In genomic region chr18:25146113-25146512, GRCh38 we compare ENCODE assay signal across 23 cellular contexts.
DNase-seq lines count a peak whose midpoint lies in the region; ATAC-seq, FAIRE-seq and TF ChIP-seq lines count a peak whose summit lies in the region.
"Had no signal": no experiment of that assay in that cellular context is flagged by ENCODE, and none has a peak within 500 bp of the region (broad histone marks: within the 10 kb centered on the region; RNA-seq: fewer than 3 reads in every experiment).

No MANE protein-coding gene starts in this region.

- no TSS peak for BruUV-seq in IMR-90 (replicated peaks; lab: Mats Ljungman, UMichigan)
- no TSS peak for BruUV-seq in K562 (replicated peaks; lab: Mats Ljungman, UMichigan)

- H3K9me3 ChIP-seq in A549 = no peaks in the 10 kb centered on the region
- H3K9me3 ChIP-seq in IMR-90 (ENCODE audit: control insufficient read depth, insufficient read depth, low read length) = no peaks in the 10 kb centered on the region
- no peaks in the 10 kb centered on the region for H3K9me3 ChIP-seq in K562 (replicated peaks; ENCODE audit: control insufficient read depth, insufficient read depth, low read depth, low read length)
- H3K9me3 ChIP-seq: BLaER1 treated with 17β-estradiol and CSF1 and Interleukin-3, amounts not matched to agents 10 nM and 100 nM; Caco-2 had no signal

- H4K8ac ChIP-seq in IMR-90 (ENCODE audit: low read depth in 2 of 2, low read length in 2 of 2) = no peak overlapping the region

- H3K27me3 ChIP-seq in IMR-90 (ENCODE audit: control insufficient read depth, insufficient read depth, low read length) (no peaks in the 10 kb centered on the region), K562 (ENCODE audit: control insufficient read depth in 2 of 2, insufficient read depth in 2 of 2, low read length in 2 of 2) (no peaks in the 10 kb centered on the region)
- H3K27me3 ChIP-seq: BLaER1 treated with 17β-estradiol and CSF1 and Interleukin-3, amounts not matched to agents 10 nM and 100 nM had no signal

- H4K20me1 ChIP-seq in IMR-90 (ENCODE audit: insufficient read depth, low read length) (no peaks in the 10 kb centered on the region), K562 (replicated peaks; ENCODE audit: control insufficient read depth, insufficient read depth, low read length) (no peaks in the 10 kb centered on the region)
- H4K20me1 ChIP-seq: BLaER1 treated with 17β-estradiol and CSF1 and Interleukin-3, amounts not matched to agents 10 nM and 100 nM had no signal

- H3K4ac ChIP-seq in IMR-90 (ENCODE audit: low read depth, low read length) = no peak overlapping the region

- no peak overlapping the region for H2BK5ac ChIP-seq in IMR-90 (ENCODE audit: low read depth, low read length, poor library complexity, severe bottlenecking)

- H3K9me1 ChIP-seq in IMR-90 (ENCODE audit: insufficient read depth, low read length) (0 out of 2 replicates have a peak, but pooled peaks cover 3% of the 10 kb centered on the region), K562 (ENCODE audit: control insufficient read depth, insufficient read depth, low read length) (no peaks in the 10 kb centered on the region)

- H4K5ac ChIP-seq in IMR-90 (ENCODE audit: low read depth, low read length) = no peak overlapping the region

- no peak for TF ChIP-seq EP300 in A549 (IDR thresholded peaks at IDR 0.05)
- TF ChIP-seq EP300 in K562 (IDR thresholded peaks at IDR 0.05; ENCODE audit: low read length) = no peak

- H3K36me3 ChIP-seq in IMR-90 (ENCODE audit: control insufficient read depth, insufficient read depth, low read length) (peaks cover 3% of the 10 kb centered on the region), K562 (ENCODE audit: control insufficient read depth, insufficient read depth, low read length) (no peaks in the 10 kb centered on the region)
- H3K36me3 ChIP-seq: BLaER1 treated with 17β-estradiol and CSF1 and Interleukin-3, amounts not matched to agents 10 nM and 100 nM had no signal

- in situ Hi-C loops in IMR-90 (cut with MboI; ENCODE audit: low sequenced_read_pairs) (no loop called here), K562 (cut with MboI) (no loop called here)

- POLR2A ChIA-PET in A549 (lab: Yijun Ruan, JAX) = no interaction called here
- POLR2A ChIA-PET in IMR-90 (lab: Charles Lee; ENCODE audit: unreplicated experiment) = no interaction called here
- POLR2A ChIA-PET in K562 (lab: Yijun Ruan, JAX) = interaction anchor here (0.7 kb wide), 1 partner anchor 22 kb away, joined by 3 read pairs; no protein-coding TSS in a partner anchor

- H3K23ac ChIP-seq in IMR-90 (ENCODE audit: low read depth, low read length) = no peak overlapping the region

- TF ChIP-seq CTCF in A549 (IDR thresholded peaks at IDR 0.05) (no peak), IMR-90 (conservative IDR thresholded peaks at IDR 0.05; ENCODE audit: low read depth, low read length) (no peak), K562 (IDR thresholded peaks at IDR 0.05 in 2 of 3, conservative IDR thresholded peaks at IDR 0.05 in 1 of 3; ENCODE audit: insufficient read depth in 2 of 3, low read depth in 1 of 3, low read length in 3 of 3) (no peak)

- no peak overlapping the region for H2BK120ac ChIP-seq in IMR-90 (ENCODE audit: low read depth, low read length)

- intact Hi-C loops in IMR-90 (cut with micrococcal nuclease) (no loop called here), K562 (cut with micrococcal nuclease) (no loop called here)

- H3K9ac ChIP-seq in IMR-90 (ENCODE audit: low read depth, low read length) = no peak overlapping the region
- no peak overlapping the region for H3K9ac ChIP-seq in K562 (ENCODE audit: insufficient read depth in 1 of 2, low read depth in 2 of 2, low read length in 2 of 2)
- H3K9ac ChIP-seq: BLaER1 treated with 17β-estradiol and CSF1 and Interleukin-3, amounts not matched to agents 10 nM and 100 nM had no signal

- H3K4me2 ChIP-seq in A549 (no peak overlapping the region), IMR-90 (ENCODE audit: low read depth, low read length) (no peak overlapping the region), K562 (ENCODE audit: insufficient read depth, low read length) (no peak overlapping the region)
- H3K4me2 ChIP-seq: BLaER1 treated with 17β-estradiol and CSF1 and Interleukin-3, amounts not matched to agents 10 nM and 100 nM had no signal

- no peak overlapping the region for H2AK9ac ChIP-seq in IMR-90 (replicated peaks; ENCODE audit: low read depth, low read length, poor library complexity)

- no peak overlapping the region for H2AFZ ChIP-seq in IMR-90 (replicated peaks; ENCODE audit: low read length, poor library complexity)
- no peak overlapping the region for H2AFZ ChIP-seq in K562 (ENCODE audit: low read depth, low read length)

- H3K4me1 ChIP-seq in A549 (no peaks in the 10 kb centered on the region), IMR-90 (ENCODE audit: control insufficient read depth, insufficient read depth, low read length) (peaks cover 4% of the 10 kb centered on the region; the same call in 1 of the 2 replicates), K562 (replicated peaks in 1 of 2; ENCODE audit: control insufficient read depth in 2 of 2, insufficient read depth in 2 of 2, low read length in 2 of 2) (no peaks in the 10 kb centered on the region)
- H3K4me1 ChIP-seq: Caco-2 had no signal

- ATAC-seq in A549 (no peak), IMR-90 (ENCODE audit: low read depth) (no peak), K562 (no peak), GM18505 (IDR thresholded peaks at IDR 0.05; ENCODE audit: unreplicated experiment) (no peak)
- ATAC-seq: CD8-positive, alpha-beta T cell; GM12878 had no signal

- no peak overlapping the region for H3K18ac ChIP-seq in IMR-90 (ENCODE audit: low read depth, low read length)

- no peak for TF ChIP-seq POLR2A in A549 (IDR thresholded peaks at IDR 0.05; ENCODE audit: low read length)
- TF ChIP-seq POLR2A in IMR-90 (IDR thresholded peaks at IDR 0.05; ENCODE audit: low read depth, low read length) = no peak
- no peak for TF ChIP-seq POLR2A in K562 (conservative IDR thresholded peaks at IDR 0.05)
- no peak for TF ChIP-seq POLR2A in GM18505 (IDR thresholded peaks at IDR 0.05; ENCODE audit: borderline replicate concordance, extremely low read depth, insufficient read depth, insufficient read length)

- no peak overlapping the region for H2AK5ac ChIP-seq in IMR-90 (ENCODE audit: low read depth, low read length)

- no peak overlapping the region for H3K27ac ChIP-seq in A549
- H3K27ac ChIP-seq in IMR-90 (ENCODE audit: insufficient read depth, low read length) = no peak overlapping the region
- no peak overlapping the region for H3K27ac ChIP-seq in K562 (ENCODE audit: extremely low read depth, low read depth, low read length)
- H3K27ac ChIP-seq: BLaER1 treated with 17β-estradiol and CSF1 and Interleukin-3, amounts not matched to agents 10 nM and 100 nM; C4-2B had no signal

- peaks cover 0 to 17% of the 10 kb centered on the region in 2 experiments; a peak in 3 of 4 replicates for H3K79me1 ChIP-seq in IMR-90 (ENCODE audit: low read depth in 1 of 2, low read length in 2 of 2)

- no peak overlapping the region for H4K91ac ChIP-seq in IMR-90 (ENCODE audit: insufficient read depth, low read depth, low read length)

- no peak overlapping the region for H2BK15ac ChIP-seq in IMR-90 (ENCODE audit: low read depth, low read length)

- dilution Hi-C loops in IMR-90 (cut with HindIII; ENCODE audit: low sequenced_read_pairs, unreplicated experiment) = no loop called here

- DNase-seq in A549 (ENCODE audit: low read depth in 1 of 2, low spot score in 1 of 2) (no peak), IMR-90 (no peak), K562 (ENCODE audit: extremely low read depth in 1 of 4, low spot score in 3 of 4) (no peak), NCI-H1092 treated with DMSO at 0.1 percent for 48 hours (lab: John Stamatoyannopoulos, UW) (no peak), D341Med (ENCODE audit: low spot score) (no peak)
- DNase-seq: 8988T; AML-193; Caco-2; Calu3; CD4-positive, alpha-beta T cell; CD8-positive, alpha-beta T cell; DMS 273 treated with DMSO at 0.1 percent for 48 hours; DMS153; DMS53; DMS79; DND-41; EL; GDM1 had no signal

- H2BK20ac ChIP-seq in IMR-90 (ENCODE audit: low read depth, low read length) = no peak overlapping the region

- TF ChIP-seq RAD21 in A549 (conservative IDR thresholded peaks at IDR 0.05 in 1 of 2, IDR thresholded peaks at IDR 0.05 in 1 of 2) = no peak
- TF ChIP-seq RAD21 in IMR-90 (IDR thresholded peaks at IDR 0.05; ENCODE audit: low read length) = no peak
- no peak for TF ChIP-seq RAD21 in K562 (CRISPR knock-in tag; conservative IDR thresholded peaks at IDR 0.05 in 1 of 2, IDR thresholded peaks at IDR 0.05 in 1 of 2)

- H3K4me3 ChIP-seq in A549 (no peak overlapping the region), IMR-90 (ENCODE audit: insufficient read depth, low read depth, low read length) (no peak overlapping the region), K562 (no peak overlapping the region)
- H3K4me3 ChIP-seq: BLaER1 treated with 17β-estradiol and CSF1 and Interleukin-3, amounts not matched to agents 10 nM and 100 nM; GM12878 had no signal

- FAIRE-seq in A549 (lab: Jason Lieb, UNC) (no peak), K562 (lab: Jason Lieb, UNC) (no peak)
- FAIRE-seq: A204.1 had no signal

- no peaks in the 10 kb centered on the region for H3K79me2 ChIP-seq in K562 (ENCODE audit: control insufficient read depth, insufficient read depth, low read length)

- CTCF ChIA-PET in A549 (lab: Yijun Ruan, JAX) = no interaction called here
- CTCF ChIA-PET in IMR-90 (lab: Yijun Ruan, JAX) = interaction anchor here (0.6 kb wide), 1 partner anchor 31 kb away, joined by 3 read pairs; no protein-coding TSS in a partner anchor
- CTCF ChIA-PET in K562 (lab: Yijun Ruan, JAX; ENCODE audit: low intra/inter-chr PET ratio) = no interaction called here

- no peak overlapping the region for H3K56ac ChIP-seq in IMR-90 (ENCODE audit: extremely low read depth, insufficient read depth, low read length)

- no peak overlapping the region for H3K14ac ChIP-seq in IMR-90 (replicated peaks; ENCODE audit: low read depth, low read length)

TF ChIP-seq in A549, 52 proteins besides CTCF, POLR2A, EP300 and RAD21:
- TF ChIP-seq MAFK (IDR thresholded peaks at IDR 0.05; ENCODE audit: partially characterized antibody) = peak; percentile 22
- no peak for TF ChIP-seq POLR2AphosphoS2 (conservative IDR thresholded peaks at IDR 0.05; ENCODE audit: low read length)
TF ChIP-seq in A549: peak in this region for 1.

TF ChIP-seq in IMR-90, 13 proteins besides CTCF, POLR2A, EP300 and RAD21 (continues in another document):
- peak; percentile 72 for TF ChIP-seq MAFK (IDR thresholded peaks at IDR 0.05; ENCODE audit: low read depth, low read length)

TF ChIP-seq in K562, 482 proteins besides CTCF, POLR2A, EP300 and RAD21 (continues in another document):
- TF ChIP-seq GTF2F1 (IDR thresholded peaks at IDR 0.05; ENCODE audit: low read depth, low read length) = no peak
- TF ChIP-seq C11orf30 (IDR thresholded peaks at IDR 0.05; ENCODE audit: low read depth) = peak; percentile 50; the same call in 1 of the 2 replicates
- no peak for TF ChIP-seq SMAD4 (CRISPR knock-in tag; conservative IDR thresholded peaks at IDR 0.05)
- TF ChIP-seq RBBP5 (IDR thresholded peaks at IDR 0.05; ENCODE audit: borderline replicate concordance, insufficient read depth, low read length, poor library complexity, severe bottlenecking) = no peak
- TF ChIP-seq STAT5A (IDR thresholded peaks at IDR 0.05; ENCODE audit: borderline replicate concordance, low read length) = no peak

Comparison
In these comparisons a context has a peak if more than half of its experiments do, and no peak if none do; other contexts are left out.
1. Of the 35 proteins assayed by ChIP-seq in both K562 and A549: peak only in K562: none; only in A549: MAFK; in both: none; in neither: 34.